In the genomic region with DNA sequence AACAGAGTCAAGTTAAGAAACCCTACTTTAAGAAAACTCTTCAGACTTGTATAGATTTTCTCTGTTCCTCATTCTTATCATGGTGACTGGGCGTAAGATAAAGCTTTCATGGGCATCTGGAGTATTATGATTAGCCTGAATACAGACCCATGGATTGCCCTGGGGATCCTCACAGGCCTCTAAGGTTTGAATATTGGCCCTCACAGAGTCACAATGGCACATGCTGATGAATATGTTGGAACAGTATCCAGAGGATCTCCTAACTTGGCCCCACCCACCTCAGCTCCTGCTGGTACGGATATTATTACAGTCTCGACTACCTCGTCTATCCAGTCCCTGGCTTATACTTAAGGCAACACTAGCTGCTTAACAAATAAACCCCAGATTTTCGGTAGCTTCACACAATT, we compare ENCODE assay signal across 1 cellular context.
TF ChIP-seq lines count a peak whose summit lies in the region.

No MANE protein-coding gene starts in this region.

TF ChIP-seq in GM23338, 12 proteins besides CTCF, POLR2A, EP300 and RAD21 (continued from another document):
- TF ChIP-seq, protein P1, sequence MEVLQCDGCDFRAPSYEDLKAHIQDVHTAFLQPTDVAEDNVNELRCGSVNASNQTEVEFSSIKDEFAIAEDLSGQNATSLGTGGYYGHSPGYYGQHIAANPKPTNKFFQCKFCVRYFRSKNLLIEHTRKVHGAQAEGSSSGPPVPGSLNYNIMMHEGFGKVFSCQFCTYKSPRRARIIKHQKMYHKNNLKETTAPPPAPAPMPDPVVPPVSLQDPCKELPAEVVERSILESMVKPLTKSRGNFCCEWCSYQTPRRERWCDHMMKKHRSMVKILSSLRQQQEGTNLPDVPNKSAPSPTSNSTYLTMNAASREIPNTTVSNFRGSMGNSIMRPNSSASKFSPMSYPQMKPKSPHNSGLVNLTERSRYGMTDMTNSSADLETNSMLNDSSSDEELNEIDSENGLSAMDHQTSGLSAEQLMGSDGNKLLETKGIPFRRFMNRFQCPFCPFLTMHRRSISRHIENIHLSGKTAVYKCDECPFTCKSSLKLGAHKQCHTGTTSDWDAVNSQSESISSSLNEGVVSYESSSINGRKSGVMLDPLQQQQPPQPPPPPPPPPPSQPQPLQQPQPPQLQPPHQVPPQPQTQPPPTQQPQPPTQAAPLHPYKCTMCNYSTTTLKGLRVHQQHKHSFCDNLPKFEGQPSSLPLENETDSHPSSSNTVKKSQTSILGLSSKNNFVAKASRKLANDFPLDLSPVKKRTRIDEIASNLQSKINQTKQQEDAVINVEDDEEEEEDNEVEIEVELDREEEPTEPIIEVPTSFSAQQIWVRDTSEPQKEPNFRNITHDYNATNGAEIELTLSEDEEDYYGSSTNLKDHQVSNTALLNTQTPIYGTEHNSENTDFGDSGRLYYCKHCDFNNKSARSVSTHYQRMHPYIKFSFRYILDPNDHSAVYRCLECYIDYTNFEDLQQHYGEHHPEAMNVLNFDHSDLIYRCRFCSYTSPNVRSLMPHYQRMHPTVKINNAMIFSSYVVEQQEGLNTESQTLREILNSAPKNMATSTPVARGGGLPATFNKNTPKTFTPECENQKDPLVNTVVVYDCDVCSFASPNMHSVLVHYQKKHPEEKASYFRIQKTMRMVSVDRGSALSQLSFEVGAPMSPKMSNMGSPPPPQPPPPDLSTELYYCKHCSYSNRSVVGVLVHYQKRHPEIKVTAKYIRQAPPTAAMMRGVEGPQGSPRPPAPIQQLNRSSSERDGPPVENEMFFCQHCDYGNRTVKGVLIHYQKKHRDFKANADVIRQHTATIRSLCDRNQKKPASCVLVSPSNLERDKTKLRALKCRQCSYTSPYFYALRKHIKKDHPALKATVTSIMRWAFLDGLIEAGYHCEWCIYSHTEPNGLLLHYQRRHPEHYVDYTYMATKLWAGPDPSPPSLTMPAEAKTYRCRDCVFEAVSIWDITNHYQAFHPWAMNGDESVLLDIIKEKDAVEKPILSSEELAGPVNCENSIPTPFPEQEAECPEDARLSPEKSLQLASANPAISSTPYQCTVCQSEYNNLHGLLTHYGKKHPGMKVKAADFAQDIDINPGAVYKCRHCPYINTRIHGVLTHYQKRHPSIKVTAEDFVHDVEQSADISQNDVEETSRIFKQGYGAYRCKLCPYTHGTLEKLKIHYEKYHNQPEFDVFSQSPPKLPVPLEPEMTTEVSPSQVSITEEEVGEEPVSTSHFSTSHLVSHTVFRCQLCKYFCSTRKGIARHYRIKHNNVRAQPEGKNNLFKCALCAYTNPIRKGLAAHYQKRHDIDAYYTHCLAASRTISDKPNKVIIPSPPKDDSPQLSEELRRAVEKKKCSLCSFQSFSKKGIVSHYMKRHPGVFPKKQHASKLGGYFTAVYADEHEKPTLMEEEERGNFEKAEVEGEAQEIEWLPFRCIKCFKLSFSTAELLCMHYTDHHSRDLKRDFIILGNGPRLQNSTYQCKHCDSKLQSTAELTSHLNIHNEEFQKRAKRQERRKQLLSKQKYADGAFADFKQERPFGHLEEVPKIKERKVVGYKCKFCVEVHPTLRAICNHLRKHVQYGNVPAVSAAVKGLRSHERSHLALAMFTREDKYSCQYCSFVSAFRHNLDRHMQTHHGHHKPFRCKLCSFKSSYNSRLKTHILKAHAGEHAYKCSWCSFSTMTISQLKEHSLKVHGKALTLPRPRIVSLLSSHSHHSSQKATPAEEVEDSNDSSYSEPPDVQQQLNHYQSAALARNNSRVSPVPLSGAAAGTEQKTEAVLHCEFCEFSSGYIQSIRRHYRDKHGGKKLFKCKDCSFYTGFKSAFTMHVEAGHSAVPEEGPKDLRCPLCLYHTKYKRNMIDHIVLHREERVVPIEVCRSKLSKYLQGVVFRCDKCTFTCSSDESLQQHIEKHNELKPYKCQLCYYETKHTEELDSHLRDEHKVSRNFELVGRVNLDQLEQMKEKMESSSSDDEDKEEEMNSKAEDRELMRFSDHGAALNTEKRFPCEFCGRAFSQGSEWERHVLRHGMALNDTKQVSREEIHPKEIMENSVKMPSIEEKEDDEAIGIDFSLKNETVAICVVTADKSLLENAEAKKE (CRISPR knock-in tag; IDR thresholded peaks at IDR 0.05): no peak
- TF ChIP-seq ZNF331 (CRISPR knock-in tag; IDR thresholded peaks at IDR 0.05; ENCODE audit: low read depth): no peak
